Comparison of ENCODE assay signal across 1 cellular context in genomic region chr2:201183373-201183742, GRCh38.
TF ChIP-seq lines count a peak whose summit lies in the region.

No MANE protein-coding gene starts in this region.

TF ChIP-seq in HepG2, 621 proteins besides CTCF, POLR2A, EP300 and RAD21 (continued from another document and continues in another):
- TF ChIP-seq ZNF609 (CRISPR knock-in tag; IDR thresholded peaks at IDR 0.05; ENCODE audit: borderline replicate concordance) (no peak), HNF1B (CRISPR knock-in tag; IDR thresholded peaks at IDR 0.05) (no peak), RCOR2 (CRISPR knock-in tag; IDR thresholded peaks at IDR 0.05) (no peak), GABPB1 (CRISPR knock-in tag; IDR thresholded peaks at IDR 0.05) (0 out of 2 replicates have a peak, but pooled peaks have one; percentile 4), KDM5A (IDR thresholded peaks at IDR 0.05; ENCODE audit: borderline replicate concordance, low read length) (0 out of 2 replicates have a peak, but pooled peaks have one; percentile 8), NFAT5 (CRISPR knock-in tag; IDR thresholded peaks at IDR 0.05) (no peak), SP4 (CRISPR knock-in tag; IDR thresholded peaks at IDR 0.05) (no peak), MTF1 (CRISPR knock-in tag; IDR thresholded peaks at IDR 0.05) (0 out of 2 replicates have a peak, but pooled peaks have one; percentile 8), ZNF615 (CRISPR knock-in tag; IDR thresholded peaks at IDR 0.05; ENCODE audit: borderline replicate concordance) (no peak), HNF4G (IDR thresholded peaks at IDR 0.05; ENCODE audit: borderline replicate concordance, low read depth, low read length) (no peak), HNF4G (CRISPR knock-in tag; IDR thresholded peaks at IDR 0.05; ENCODE audit: borderline replicate concordance, low read depth) (no peak), ZNF407 (CRISPR knock-in tag; IDR thresholded peaks at IDR 0.05; ENCODE audit: not compliant biosample characterization) (no peak), RNF219 (CRISPR knock-in tag; IDR thresholded peaks at IDR 0.05) (0 out of 2 replicates have a peak, but pooled peaks have one; percentile 6), ZNF644 (CRISPR knock-in tag; IDR thresholded peaks at IDR 0.05; ENCODE audit: low read depth) (no peak), GTF3A (CRISPR knock-in tag; conservative IDR thresholded peaks at IDR 0.05) (0 out of 2 replicates have a peak, but pooled peaks have one; percentile 25), ESRRA (CRISPR knock-in tag; IDR thresholded peaks at IDR 0.05; ENCODE audit: low read depth) (no peak), ZNF550 (CRISPR knock-in tag; IDR thresholded peaks at IDR 0.05; ENCODE audit: borderline replicate concordance) (no peak), ZHX1 (CRISPR knock-in tag; IDR thresholded peaks at IDR 0.05; ENCODE audit: low read depth) (no peak), ZFX (CRISPR knock-in tag; IDR thresholded peaks at IDR 0.05; ENCODE audit: low read depth) (no peak), RARG (CRISPR knock-in tag; IDR thresholded peaks at IDR 0.05; ENCODE audit: low read depth) (no peak), RFX5 (IDR thresholded peaks at IDR 0.05; ENCODE audit: low read depth, low read length) (no peak), MYPOP (CRISPR knock-in tag; IDR thresholded peaks at IDR 0.05) (no peak), ZNF589 (CRISPR knock-in tag; conservative IDR thresholded peaks at IDR 0.05) (no peak)
